Comparison of ENCODE assay signal across 17 cellular contexts in the genomic region with DNA sequence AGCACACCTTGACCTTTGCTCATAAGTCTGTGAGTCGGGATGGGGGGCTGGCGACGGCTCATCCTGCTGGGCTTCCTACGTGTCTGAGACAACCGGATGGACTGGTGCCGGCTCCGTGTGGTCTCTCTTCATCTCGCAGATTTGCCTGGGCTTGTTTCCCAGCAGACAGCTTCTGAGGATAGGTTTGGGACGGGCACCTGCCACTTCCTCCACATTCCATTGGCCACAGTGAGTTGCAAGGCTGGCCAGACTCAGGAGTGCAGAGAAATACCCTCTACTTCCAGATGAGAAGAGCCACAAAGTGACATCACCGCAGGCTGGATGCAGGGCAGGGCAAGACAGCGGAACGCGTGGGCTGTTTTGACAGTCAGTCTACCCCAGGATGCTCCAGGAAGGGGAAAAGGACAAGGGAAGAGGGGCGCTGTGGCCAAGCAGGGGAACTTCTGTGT.
"Had no signal": no experiment of that assay in that cellular context is flagged by ENCODE, and none has a peak within 500 bp of the region (broad histone marks: within the 10 kb centered on the region; RNA-seq: fewer than 3 reads in every experiment).

No MANE protein-coding gene starts in this region.

- H3K36me3 ChIP-seq: brain microvascular endothelial cell, left lung, thyroid gland had no signal

- ATAC-seq: left lung; natural killer cell; stimulated activated memory B cell treated with anti-CD40 and anti-IgM and Interleukin-4, amounts not matched to agents 10 μg/mL and 1 μg/mL and 100 μg/mL, for 72 hours had no signal

- H3K4me3 Mint-ChIP-seq: activated naive CD8-positive, alpha-beta T cell treated with anti-CD3 and anti-CD28 coated beads, Interleukin-2, amount 10 ng/mL, durations not matched to agents 7 days and 5 days; activated T-helper 1 cell treated with anti-CD3 and anti-CD28 coated beads, Interleukin-12 subunit alpha, Interleukin-12 subunit beta, Interleukin-2, Interleukin-4 antibody, amounts not matched to agents 30 ng/mL and 10 ng/mL and 1 ng/mL, durations not matched to agents 14 hours and 24 hours and 36 hours; dendritic cell treated with granulocyte-macrophage colony-stimulating factor and Interleukin-4, amounts not matched to agents 40 ng/mL and 50 ng/mL, for 4 days; natural killer cell; stimulated activated memory B cell treated with anti-CD40 and anti-IgM and Interleukin-4, amounts not matched to agents 10 μg/mL and 1 μg/mL and 100 μg/mL, for 72 hours had no signal

- H3K4me1 ChIP-seq: left lung, thyroid gland had no signal

- DNase-seq: activated CD4-positive, alpha-beta T cell treated with anti-CD3 and anti-CD28 coated beads, Interleukin-2, amount 50 U/mL, for 1 hour; activated CD8-positive, alpha-beta memory T cell treated with anti-CD3 and anti-CD28 coated beads for 24 hours; activated naive CD8-positive, alpha-beta T cell treated with anti-CD3 and anti-CD28 coated beads, Interleukin-2, amount 10 ng/mL, durations not matched to agents 7 days and 5 days; brain microvascular endothelial cell; cerebellar nuclear complex; effector memory CD4-positive, alpha-beta T cell; islet precursor cell; left lung; mesenchymal stem cell; natural killer cell; posterior cingulate gyrus; retina; stimulated activated CD4-positive, alpha-beta T cell treated with anti-CD3 and anti-CD28 coated beads, Interleukin-2, amount 100 ng/mL, for 48 hours; thyroid gland had no signal

- H3K27ac ChIP-seq: brain microvascular endothelial cell, left lung, thyroid gland had no signal

- H3K4me1 Mint-ChIP-seq: stimulated activated memory B cell treated with anti-CD40 and anti-IgM and Interleukin-4, amounts not matched to agents 10 μg/mL and 1 μg/mL and 100 μg/mL, for 72 hours had no signal

- H3K27me3 ChIP-seq: brain microvascular endothelial cell, left lung, thyroid gland had no signal

- H3K4me3 ChIP-seq: left lung, thyroid gland had no signal

- H3K36me3 Mint-ChIP-seq: activated naive CD8-positive, alpha-beta T cell treated with anti-CD3 and anti-CD28 coated beads, Interleukin-2, amount 10 ng/mL, durations not matched to agents 7 days and 5 days; natural killer cell; stimulated activated memory B cell treated with anti-CD40 and anti-IgM and Interleukin-4, amounts not matched to agents 10 μg/mL and 1 μg/mL and 100 μg/mL, for 72 hours had no signal

- H3K9me3 Mint-ChIP-seq: dendritic cell treated with granulocyte-macrophage colony-stimulating factor and Interleukin-4, amounts not matched to agents 40 ng/mL and 50 ng/mL, for 4 days; natural killer cell; stimulated activated memory B cell treated with anti-CD40 and anti-IgM and Interleukin-4, amounts not matched to agents 10 μg/mL and 1 μg/mL and 100 μg/mL, for 72 hours had no signal

- H3K9me3 ChIP-seq: left lung, thyroid gland had no signal

- H3K27ac Mint-ChIP-seq: activated naive CD8-positive, alpha-beta T cell treated with anti-CD3 and anti-CD28 coated beads, Interleukin-2, amount 10 ng/mL, durations not matched to agents 7 days and 5 days; activated T-helper 1 cell treated with anti-CD3 and anti-CD28 coated beads, Interleukin-12 subunit alpha, Interleukin-12 subunit beta, Interleukin-2, Interleukin-4 antibody, amounts not matched to agents 30 ng/mL and 10 ng/mL and 1 ng/mL, durations not matched to agents 14 hours and 24 hours and 36 hours; dendritic cell treated with granulocyte-macrophage colony-stimulating factor and Interleukin-4, amounts not matched to agents 40 ng/mL and 50 ng/mL, for 4 days; natural killer cell; stimulated activated memory B cell treated with anti-CD40 and anti-IgM and Interleukin-4, amounts not matched to agents 10 μg/mL and 1 μg/mL and 100 μg/mL, for 72 hours had no signal
